In the genomic region with DNA sequence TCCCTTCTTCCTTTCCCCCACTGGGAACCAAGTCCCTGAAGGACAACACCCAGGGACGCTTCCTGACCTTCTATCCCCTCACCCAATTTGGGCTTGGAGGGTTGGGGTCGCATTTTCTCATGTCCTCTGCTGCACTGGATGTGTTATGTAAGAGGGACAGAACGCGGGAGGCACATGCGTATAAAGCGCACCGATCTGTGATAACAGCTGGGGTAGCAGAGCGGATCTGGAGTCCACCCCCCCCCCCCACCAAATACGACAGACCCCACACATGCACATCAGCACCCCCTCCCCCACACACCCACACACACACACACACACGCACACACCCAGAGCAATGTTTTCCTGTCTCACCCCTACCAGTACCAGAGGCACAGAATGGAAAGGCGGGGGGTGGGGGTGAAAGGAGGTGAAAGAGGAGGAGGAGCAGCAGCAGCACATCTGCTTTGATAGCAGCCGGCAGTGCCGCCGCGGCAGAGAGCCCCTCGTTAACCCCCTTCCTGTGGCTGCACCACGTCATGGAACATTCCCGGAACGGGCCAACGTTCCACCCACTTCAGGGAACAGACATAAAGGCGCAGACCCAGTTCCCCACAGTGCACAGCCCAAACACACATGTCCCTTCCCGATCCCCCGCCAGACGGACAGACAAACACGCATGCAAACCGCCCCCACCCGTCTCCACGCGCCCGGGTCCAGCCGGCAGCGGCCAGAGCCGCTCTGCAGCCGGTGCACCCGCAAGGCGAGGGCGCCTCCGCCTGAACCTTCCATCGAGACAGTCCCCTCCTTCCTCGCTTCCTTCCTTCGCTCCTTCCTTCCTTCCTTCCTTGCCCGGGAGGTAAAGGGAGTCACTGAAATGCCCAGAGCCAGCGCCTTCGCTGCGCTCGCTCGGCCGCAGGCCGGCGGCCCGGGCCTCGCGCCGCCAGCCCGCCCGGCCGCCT, we compare ENCODE assay signal across 8 cellular contexts. TPM values are rescaled to one million over a fixed set of nuclear protein-coding genes. Genes with fewer than 3 reads are reported as not detected.
DNase-seq lines count a peak whose midpoint lies in the region; ATAC-seq and TF ChIP-seq lines count a peak whose summit lies in the region.

No MANE protein-coding gene starts in this region.

- peak overlapping the region; percentile 97 for H3K27ac ChIP-seq in HEK293 (ENCODE audit: extremely low read depth, low read depth, low read length)
- H3K27ac ChIP-seq in OCI-LY1 (ENCODE audit: low read depth, low read length, poor library complexity, severe bottlenecking), result peak overlapping the region; percentile 98
- peak overlapping the region; percentile 96 to 99 for H3K27ac ChIP-seq in mucosa of rectum (ENCODE audit: low read depth in 2 of 2, low read length in 2 of 2)

- TF ChIP-seq CTCF in HEK293 (tag by site-specific recombination; IDR thresholded peaks at IDR 0.05), result no peak
- TF ChIP-seq CTCF in OCI-LY1 (IDR thresholded peaks at IDR 0.05; ENCODE audit: low read length), result no peak
- TF ChIP-seq CTCF in epithelial cell of proximal tubule (conservative IDR thresholded peaks at IDR 0.05; ENCODE audit: low read depth, low read length), result peak; percentile 0

- no peak overlapping the region for H2AFZ ChIP-seq in OCI-LY1 (ENCODE audit: low read length)

- H4K20me1 ChIP-seq in OCI-LY1 (ENCODE audit: insufficient read depth, low read length), result no peaks in the 10 kb centered on the region

- POLR2A ChIA-PET in HEK293 (lab: Yijun Ruan, JAX), result interaction anchor here (1.0 to 1.4 kb wide), 4 partner anchors 10 to 483 kb away, joined by 3 to 5 read pairs (median 3); no protein-coding TSS in a partner anchor

- H3K9me2 ChIP-seq in OCI-LY1 (ENCODE audit: low read depth, low read length), result no peaks in the 10 kb centered on the region

- peaks cover 41% of the 10 kb centered on the region for H3K79me2 ChIP-seq in OCI-LY1 (ENCODE audit: insufficient read depth, low read length)

- H3K4me3 ChIP-seq in HEK293 (ENCODE audit: low read depth, low read length) (peak overlapping the region; percentile 78), OCI-LY1 (ENCODE audit: low read depth, low read length, poor library complexity, severe bottlenecking) (peak overlapping the region; percentile 69), epithelial cell of proximal tubule (ENCODE audit: low read depth, low read length) (peak overlapping the region; percentile 82), mucosa of rectum (ENCODE audit: low read length in 2 of 2) (peak overlapping the region; percentile 92 to 94)

- no peaks in the 10 kb centered on the region for H3K9me3 ChIP-seq in HEK293 (ENCODE audit: control insufficient read depth, insufficient read depth, low read depth, low read length)
- H3K9me3 ChIP-seq in OCI-LY1 (ENCODE audit: low read length), result no peaks in the 10 kb centered on the region
- H3K9me3 ChIP-seq in mucosa of rectum (ENCODE audit: control insufficient read depth in 2 of 2, low read length in 2 of 2), result no peaks in the 10 kb centered on the region

- H3K9ac ChIP-seq in OCI-LY1 (ENCODE audit: low read length) (peak overlapping the region; percentile 77), mucosa of rectum (ENCODE audit: low read depth in 1 of 2, low read length in 2 of 2) (peak overlapping the region; percentile 96)

- peak overlapping the region; percentile 94 for H3K4me2 ChIP-seq in OCI-LY1 (ENCODE audit: low read length)

- H3K27me3 ChIP-seq in OCI-LY1 (ENCODE audit: insufficient read depth, low read length) (no peaks in the 10 kb centered on the region), mucosa of rectum (ENCODE audit: control insufficient read depth in 2 of 2, insufficient read depth in 2 of 2, low read length in 2 of 2) (no peaks in the 10 kb centered on the region)

- H3K36me3 ChIP-seq in HEK293 (ENCODE audit: control insufficient read depth in 2 of 2, insufficient read depth in 1 of 2, low read length in 2 of 2) (no peaks in the 10 kb centered on the region), OCI-LY1 (ENCODE audit: insufficient read depth, low read length) (no peaks in the 10 kb centered on the region), mucosa of rectum (ENCODE audit: control insufficient read depth in 2 of 2, insufficient read depth in 2 of 2, low read length in 2 of 2) (no peaks in the 10 kb centered on the region)

- H3K4me1 ChIP-seq in HEK293 (ENCODE audit: control insufficient read depth, insufficient read depth, low read length) (peaks cover 19% of the 10 kb centered on the region), OCI-LY1 (ENCODE audit: insufficient read depth, low read length, severe bottlenecking) (peaks cover 64% of the 10 kb centered on the region), mucosa of rectum (ENCODE audit: control insufficient read depth in 2 of 2, insufficient read depth in 2 of 2, low read length in 2 of 2) (peaks cover 12 to 16% of the 10 kb centered on the region in 2 donors)

- no peak for ATAC-seq in HG02870 (IDR thresholded peaks at IDR 0.05; ENCODE audit: unreplicated experiment)

- H3F3A ChIP-seq in OCI-LY1 (ENCODE audit: insufficient read depth, low read length), result no peaks in the 10 kb centered on the region

- peak; percentile 91 for DNase-seq in DMS 273 (lab: John Stamatoyannopoulos, UW; ENCODE audit: unreplicated experiment)
- DNase-seq in activated T-cell treated with anti-CD3 and anti-CD28 coated beads for 48 hours (ENCODE audit: low read depth), result peak; percentile 86
- DNase-seq in epithelial cell of proximal tubule (ENCODE audit: low read depth), result no peak
- peak; percentile 93 to 94 for DNase-seq in stimulated activated CD8-positive, alpha-beta memory T cell treated with anti-CD3 and anti-CD28 coated beads, Interleukin-4, amount 100 ng/mL, for 4 hours (ENCODE audit: low read depth in 2 of 2, low spot score in 1 of 2)

- CTCF ChIA-PET in HEK293 (lab: Yijun Ruan, JAX), result interaction anchor here (0.6 to 2.3 kb wide), 5 partner anchors 14 to 535 kb away, joined by 3 to 12 read pairs (median 4); no protein-coding TSS in a partner anchor

TF ChIP-seq in HEK293, 187 proteins besides CTCF, POLR2A, EP300 and RAD21 (continues in another document):
- no peak for TF ChIP-seq ZNF785 (tag by site-specific recombination; IDR thresholded peaks at IDR 0.05)
- TF ChIP-seq GLIS2 (tag by site-specific recombination; IDR thresholded peaks at IDR 0.05), result peak; percentile 79
- TF ChIP-seq ZNF37A (tag by site-specific recombination; IDR thresholded peaks at IDR 0.05), result no peak
- no peak for TF ChIP-seq HOXC10 (CRISPR knock-in tag; IDR thresholded peaks at IDR 0.05)
- TF ChIP-seq HOXD13 (CRISPR knock-in tag; IDR thresholded peaks at IDR 0.05; ENCODE audit: borderline replicate concordance), result no peak
- TF ChIP-seq FEZF1 (tag by site-specific recombination; IDR thresholded peaks at IDR 0.05), result peak; percentile 51; the same call in 1 of the 2 replicates
- peak; percentile 34; the same call in 1 of the 2 replicates for TF ChIP-seq GLIS1 (tag by site-specific recombination; IDR thresholded peaks at IDR 0.05)
- TF ChIP-seq SP2 (tag by site-specific recombination; IDR thresholded peaks at IDR 0.05), result peak; percentile 74
- TF ChIP-seq ZNF274 (IDR thresholded peaks at IDR 0.05; ENCODE audit: low read length), result no peak
- TF ChIP-seq ZNF274 (tag by site-specific recombination; IDR thresholded peaks at IDR 0.05; ENCODE audit: borderline replicate concordance), result no peak
- TF ChIP-seq IKZF3 (tag by site-specific recombination; IDR thresholded peaks at IDR 0.05), result peak; percentile 72
- peak; percentile 87; the same call in 1 of the 2 replicates for TF ChIP-seq GLI4 (tag by site-specific recombination; IDR thresholded peaks at IDR 0.05)
- 0 out of 2 replicates have a peak, but pooled peaks have one; percentile 56 for TF ChIP-seq ZNF391 (tag by site-specific recombination; IDR thresholded peaks at IDR 0.05; ENCODE audit: borderline replicate concordance, low read depth)
- TF ChIP-seq MZF1 (tag by site-specific recombination; IDR thresholded peaks at IDR 0.05; ENCODE audit: borderline replicate concordance), result 0 out of 2 replicates have a peak, but pooled peaks have one; percentile 47
- TF ChIP-seq ZNF423 (tag by site-specific recombination; IDR thresholded peaks at IDR 0.05), result no peak
- no peak for TF ChIP-seq SALL2 (tag by site-specific recombination; IDR thresholded peaks at IDR 0.05; ENCODE audit: borderline replicate concordance)
- TF ChIP-seq, protein P1, sequence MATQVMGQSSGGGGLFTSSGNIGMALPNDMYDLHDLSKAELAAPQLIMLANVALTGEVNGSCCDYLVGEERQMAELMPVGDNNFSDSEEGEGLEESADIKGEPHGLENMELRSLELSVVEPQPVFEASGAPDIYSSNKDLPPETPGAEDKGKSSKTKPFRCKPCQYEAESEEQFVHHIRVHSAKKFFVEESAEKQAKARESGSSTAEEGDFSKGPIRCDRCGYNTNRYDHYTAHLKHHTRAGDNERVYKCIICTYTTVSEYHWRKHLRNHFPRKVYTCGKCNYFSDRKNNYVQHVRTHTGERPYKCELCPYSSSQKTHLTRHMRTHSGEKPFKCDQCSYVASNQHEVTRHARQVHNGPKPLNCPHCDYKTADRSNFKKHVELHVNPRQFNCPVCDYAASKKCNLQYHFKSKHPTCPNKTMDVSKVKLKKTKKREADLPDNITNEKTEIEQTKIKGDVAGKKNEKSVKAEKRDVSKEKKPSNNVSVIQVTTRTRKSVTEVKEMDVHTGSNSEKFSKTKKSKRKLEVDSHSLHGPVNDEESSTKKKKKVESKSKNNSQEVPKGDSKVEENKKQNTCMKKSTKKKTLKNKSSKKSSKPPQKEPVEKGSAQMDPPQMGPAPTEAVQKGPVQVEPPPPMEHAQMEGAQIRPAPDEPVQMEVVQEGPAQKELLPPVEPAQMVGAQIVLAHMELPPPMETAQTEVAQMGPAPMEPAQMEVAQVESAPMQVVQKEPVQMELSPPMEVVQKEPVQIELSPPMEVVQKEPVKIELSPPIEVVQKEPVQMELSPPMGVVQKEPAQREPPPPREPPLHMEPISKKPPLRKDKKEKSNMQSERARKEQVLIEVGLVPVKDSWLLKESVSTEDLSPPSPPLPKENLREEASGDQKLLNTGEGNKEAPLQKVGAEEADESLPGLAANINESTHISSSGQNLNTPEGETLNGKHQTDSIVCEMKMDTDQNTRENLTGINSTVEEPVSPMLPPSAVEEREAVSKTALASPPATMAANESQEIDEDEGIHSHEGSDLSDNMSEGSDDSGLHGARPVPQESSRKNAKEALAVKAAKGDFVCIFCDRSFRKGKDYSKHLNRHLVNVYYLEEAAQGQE (tag by site-specific recombination; IDR thresholded peaks at IDR 0.05), result no peak
- TF ChIP-seq ZNF529 (tag by site-specific recombination; IDR thresholded peaks at IDR 0.05; ENCODE audit: insufficient replicate concordance), result no peak
- TF ChIP-seq ZNF792 (tag by site-specific recombination; IDR thresholded peaks at IDR 0.05), result peak; percentile 92
- peak; percentile 68 for TF ChIP-seq WT1 (tag by site-specific recombination; IDR thresholded peaks at IDR 0.05)
- 0 out of 2 replicates have a peak, but pooled peaks have one; percentile 51 for TF ChIP-seq ZNF837 (tag by site-specific recombination; IDR thresholded peaks at IDR 0.05)
- no peak for TF ChIP-seq ZNF791 (tag by site-specific recombination; IDR thresholded peaks at IDR 0.05)
- TF ChIP-seq ZBTB7A (tag by site-specific recombination; IDR thresholded peaks at IDR 0.05; ENCODE audit: low read depth), result 0 out of 2 replicates have a peak, but pooled peaks have one; percentile 62

RNA-seq across cellular contexts. Expression of a gene that starts 0.6 kb away (rescaled TPM):
- total RNA-seq in epithelial cell of proximal tubule, result 8.9 and 12.3 TPM in 2 replicates
